1 cellular context compared by ENCODE assay signal in the genomic region with DNA sequence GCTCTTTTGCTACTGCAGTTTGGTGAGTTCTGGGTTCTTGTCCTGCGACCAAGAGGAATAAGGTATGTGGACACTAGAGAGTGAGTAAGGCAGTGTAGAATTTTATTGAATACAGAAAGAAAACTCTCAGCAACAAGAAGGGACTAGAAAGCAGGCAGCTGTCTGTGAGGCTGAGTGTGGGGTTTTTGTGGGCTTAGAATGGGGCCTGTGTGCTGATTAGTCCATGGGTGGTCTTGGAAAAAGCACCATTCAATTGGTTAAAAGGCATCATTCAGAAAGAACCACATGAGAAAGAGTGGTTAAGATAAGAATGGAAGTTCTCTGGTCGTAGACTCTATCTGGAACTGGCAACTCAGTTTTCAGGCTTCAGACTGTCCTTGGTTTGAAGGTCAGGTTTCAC.
TF ChIP-seq lines count a peak whose summit lies in the region.

No MANE protein-coding gene starts in this region.

TF ChIP-seq in IMR-90, 13 proteins besides CTCF, POLR2A, EP300 and RAD21 (continued from another document):
- TF ChIP-seq USF2 (IDR thresholded peaks at IDR 0.05; ENCODE audit: low read depth, low read length) (no peak), SMC3 (IDR thresholded peaks at IDR 0.05; ENCODE audit: low read depth, low read length) (no peak), RCOR1 (IDR thresholded peaks at IDR 0.05; ENCODE audit: insufficient replicate concordance, low read length) (no peak), ELK1 (IDR thresholded peaks at IDR 0.05; ENCODE audit: borderline replicate concordance, low read depth, low read length) (no peak), CHD1 (IDR thresholded peaks at IDR 0.05; ENCODE audit: low read depth, low read length) (no peak), MAFK (IDR thresholded peaks at IDR 0.05; ENCODE audit: low read depth, low read length) (no peak), NFE2L2 (IDR thresholded peaks at IDR 0.05; ENCODE audit: low read depth, low read length) (no peak), FOS (IDR thresholded peaks at IDR 0.05; ENCODE audit: low read depth, low read length) (no peak)
